ENCODE assay signal across 8 cellular contexts in the genomic region with DNA sequence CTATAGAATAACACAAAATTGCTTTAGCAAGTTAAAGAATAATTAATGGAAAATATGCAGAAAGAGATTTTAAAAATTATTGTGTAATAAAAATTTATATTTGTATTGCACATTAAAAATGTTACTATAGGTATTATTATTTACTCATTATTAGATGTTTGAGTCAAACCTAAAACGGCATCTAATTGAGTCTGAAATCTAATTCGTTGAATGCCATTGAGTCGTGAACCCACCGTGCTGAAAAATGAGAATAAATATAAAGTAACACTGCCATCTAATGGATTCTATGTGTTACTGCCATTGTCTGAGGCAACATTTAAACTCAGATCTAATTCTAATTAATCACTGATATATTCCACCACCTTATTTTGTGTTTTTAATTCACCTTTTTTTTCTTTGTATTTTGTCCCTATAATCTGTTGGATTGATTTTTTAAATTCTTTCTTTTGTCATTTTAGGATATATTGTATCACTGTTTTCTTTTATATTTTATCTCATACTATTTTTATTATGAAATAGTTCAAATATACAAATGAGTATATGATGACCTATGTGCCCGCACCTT.
A peak's percentile ranks its signal among the peaks of the same experiment; 100 is the strongest.
DNase-seq lines count a peak whose midpoint lies in the region; ATAC-seq, FAIRE-seq and TF ChIP-seq lines count a peak whose summit lies in the region.

No MANE protein-coding gene starts in this region.

- peak; percentile 63 for ATAC-seq in HG03439 (IDR thresholded peaks at IDR 0.05; ENCODE audit: unreplicated experiment)
- no peak for ATAC-seq in stimulated activated memory B cell treated with anti-CD40 and anti-IgM and Interleukin-4, amounts not matched to agents 10 μg/mL and 1 μg/mL and 100 μg/mL, for 72 hours

- H3K9me3 Mint-ChIP-seq in stimulated activated memory B cell treated with anti-CD40 and anti-IgM and Interleukin-4, amounts not matched to agents 10 μg/mL and 1 μg/mL and 100 μg/mL, for 72 hours, result no peaks in the 10 kb centered on the region

- WGBS in liver, result 3% methylated on average over 5 of the region's 5 CpGs
- 3 to 4% methylated on average over 5 of the region's 5 CpGs for WGBS in lower leg skin, 2 donors

- intact Hi-C loops in A673 (cut with micrococcal nuclease; ENCODE audit: unreplicated experiment), result loop anchor here (2.0 kb wide), 3 partner anchors 221 to 435 kb away; no protein-coding TSS in a partner anchor
- intact Hi-C loops in lower leg skin (cut with DNase I; ENCODE audit: low total_unique reads), result no loop called here

- TF ChIP-seq POLR2A in lower leg skin (IDR thresholded peaks at IDR 0.05), result no peak

- H3K36me3 Mint-ChIP-seq in stimulated activated memory B cell treated with anti-CD40 and anti-IgM and Interleukin-4, amounts not matched to agents 10 μg/mL and 1 μg/mL and 100 μg/mL, for 72 hours, result no peaks in the 10 kb centered on the region

- CTCF ChIA-PET in A673 (lab: Charles Lee), result no interaction called here

- no TSS peak for BruUV-seq in A673 (replicated peaks; lab: Mats Ljungman, UMichigan)

- H3K9ac ChIP-seq in liver (ENCODE audit: low read depth in 1 of 2, low read length in 2 of 2), result no peak overlapping the region

- POLR2A ChIA-PET in A673 (lab: Charles Lee; ENCODE audit: low non-redundant PET), result no interaction called here

- peak; percentile 85 for TF ChIP-seq RAD21 in liver (IDR thresholded peaks at IDR 0.05)

- H3K27me3 ChIP-seq in A673 (replicated peaks; ENCODE audit: insufficient read depth, low read depth, low read length, poor library complexity) (peaks cover 30% of the 10 kb centered on the region), bronchial epithelial cell (ENCODE audit: control insufficient read depth, insufficient read depth, low read length) (no peaks in the 10 kb centered on the region), liver (ENCODE audit: control insufficient read depth in 4 of 4, insufficient read depth in 4 of 4, low read length in 3 of 4) (peaks cover 0 to 5% (median 0%) of the 10 kb centered on the region in 4 donors)

- peak; percentile 62 for DNase-seq in A673 (ENCODE audit: low spot score)
- peak; percentile 34 for DNase-seq in NCI-H82 treated with DMSO at 0.1 percent for 48 hours (lab: John Stamatoyannopoulos, UW; ENCODE audit: unreplicated experiment)
- peak; percentile 51 for DNase-seq in bronchial epithelial cell (ENCODE audit: low read depth)
- DNase-seq in lower leg skin (ENCODE audit: low spot score in 2 of 2), result no peak

- no peak overlapping the region for H3K4me3 ChIP-seq in A673 (ENCODE audit: low read depth, low read length, poor library complexity, severe bottlenecking)
- H3K4me3 ChIP-seq in bronchial epithelial cell (ENCODE audit: low read depth, low read length), result no peak overlapping the region
- H3K4me3 ChIP-seq in liver (ENCODE audit: low read depth in 1 of 3, low read length in 3 of 3), result no peak overlapping the region
- H3K4me3 ChIP-seq in lower leg skin (ENCODE audit: low read depth, poor library complexity, severe bottlenecking), result no peak overlapping the region

- no peak overlapping the region for H3K4me3 Mint-ChIP-seq in stimulated activated memory B cell treated with anti-CD40 and anti-IgM and Interleukin-4, amounts not matched to agents 10 μg/mL and 1 μg/mL and 100 μg/mL, for 72 hours

- no peaks in the 10 kb centered on the region for H3K9me3 ChIP-seq in A673 (ENCODE audit: low read depth, low read length, poor library complexity, severe bottlenecking)
- H3K9me3 ChIP-seq in liver (ENCODE audit: control insufficient read depth in 4 of 4, low read length in 3 of 4), result no peaks in the 10 kb centered on the region

- H3K36me3 ChIP-seq in A673 (ENCODE audit: insufficient read depth, low read length, poor library complexity, severe bottlenecking) (no peaks in the 10 kb centered on the region), bronchial epithelial cell (ENCODE audit: control insufficient read depth, insufficient read depth, low read length) (no peaks in the 10 kb centered on the region), liver (ENCODE audit: control insufficient read depth in 4 of 4, insufficient read depth in 3 of 4, low read depth in 1 of 4, low read length in 3 of 4) (no peaks in the 10 kb centered on the region)

- no peak for FAIRE-seq in bronchial epithelial cell (lab: Jason Lieb, UNC)

- H3K27ac ChIP-seq in A673 (ENCODE audit: low read depth, low read length, poor library complexity, severe bottlenecking), result no peak overlapping the region
- no peak overlapping the region for H3K27ac ChIP-seq in liver (ENCODE audit: low read depth in 1 of 2, low read length in 2 of 2)

- H3K4me1 Mint-ChIP-seq in stimulated activated memory B cell treated with anti-CD40 and anti-IgM and Interleukin-4, amounts not matched to agents 10 μg/mL and 1 μg/mL and 100 μg/mL, for 72 hours, result peaks cover 7% of the 10 kb centered on the region

- no peaks in the 10 kb centered on the region for H3K27me3 Mint-ChIP-seq in stimulated activated memory B cell treated with anti-CD40 and anti-IgM and Interleukin-4, amounts not matched to agents 10 μg/mL and 1 μg/mL and 100 μg/mL, for 72 hours

- no peak overlapping the region for H3K27ac Mint-ChIP-seq in stimulated activated memory B cell treated with anti-CD40 and anti-IgM and Interleukin-4, amounts not matched to agents 10 μg/mL and 1 μg/mL and 100 μg/mL, for 72 hours

- H3K4me1 ChIP-seq in A673 (ENCODE audit: insufficient read depth, low read length, poor library complexity, severe bottlenecking) (no peaks in the 10 kb centered on the region), liver (ENCODE audit: control insufficient read depth in 4 of 4, insufficient read depth in 4 of 4, low read length in 3 of 4) (no peaks in the 10 kb centered on the region)

- TF ChIP-seq CTCF in A673 (conservative IDR thresholded peaks at IDR 0.05; ENCODE audit: low read depth, low read length) (peak; percentile 80), GM12873 (IDR thresholded peaks at IDR 0.05; ENCODE audit: insufficient read depth, low read depth, low read length, missing control alignments) (peak; percentile 55), bronchial epithelial cell (IDR thresholded peaks at IDR 0.05; ENCODE audit: insufficient read depth, low read length, severe bottlenecking) (peak; percentile 26), liver (IDR thresholded peaks at IDR 0.05; ENCODE audit: low read depth, low read length, missing input control) (peak; percentile 88), lower leg skin (IDR thresholded peaks at IDR 0.05) (no peak)

TF ChIP-seq in liver, 16 proteins besides CTCF, POLR2A, EP300 and RAD21:
- TF ChIP-seq FOXA1 (IDR thresholded peaks at IDR 0.05) (no peak), EGR1 (IDR thresholded peaks at IDR 0.05; ENCODE audit: low read depth in 2 of 2) (no peak), JUND (IDR thresholded peaks at IDR 0.05) (no peak), TAF1 (conservative IDR thresholded peaks at IDR 0.05) (no peak), YY1 (IDR thresholded peaks at IDR 0.05) (no peak), SP1 (IDR thresholded peaks at IDR 0.05) (no peak)
- TF ChIP-seq, protein P1, sequence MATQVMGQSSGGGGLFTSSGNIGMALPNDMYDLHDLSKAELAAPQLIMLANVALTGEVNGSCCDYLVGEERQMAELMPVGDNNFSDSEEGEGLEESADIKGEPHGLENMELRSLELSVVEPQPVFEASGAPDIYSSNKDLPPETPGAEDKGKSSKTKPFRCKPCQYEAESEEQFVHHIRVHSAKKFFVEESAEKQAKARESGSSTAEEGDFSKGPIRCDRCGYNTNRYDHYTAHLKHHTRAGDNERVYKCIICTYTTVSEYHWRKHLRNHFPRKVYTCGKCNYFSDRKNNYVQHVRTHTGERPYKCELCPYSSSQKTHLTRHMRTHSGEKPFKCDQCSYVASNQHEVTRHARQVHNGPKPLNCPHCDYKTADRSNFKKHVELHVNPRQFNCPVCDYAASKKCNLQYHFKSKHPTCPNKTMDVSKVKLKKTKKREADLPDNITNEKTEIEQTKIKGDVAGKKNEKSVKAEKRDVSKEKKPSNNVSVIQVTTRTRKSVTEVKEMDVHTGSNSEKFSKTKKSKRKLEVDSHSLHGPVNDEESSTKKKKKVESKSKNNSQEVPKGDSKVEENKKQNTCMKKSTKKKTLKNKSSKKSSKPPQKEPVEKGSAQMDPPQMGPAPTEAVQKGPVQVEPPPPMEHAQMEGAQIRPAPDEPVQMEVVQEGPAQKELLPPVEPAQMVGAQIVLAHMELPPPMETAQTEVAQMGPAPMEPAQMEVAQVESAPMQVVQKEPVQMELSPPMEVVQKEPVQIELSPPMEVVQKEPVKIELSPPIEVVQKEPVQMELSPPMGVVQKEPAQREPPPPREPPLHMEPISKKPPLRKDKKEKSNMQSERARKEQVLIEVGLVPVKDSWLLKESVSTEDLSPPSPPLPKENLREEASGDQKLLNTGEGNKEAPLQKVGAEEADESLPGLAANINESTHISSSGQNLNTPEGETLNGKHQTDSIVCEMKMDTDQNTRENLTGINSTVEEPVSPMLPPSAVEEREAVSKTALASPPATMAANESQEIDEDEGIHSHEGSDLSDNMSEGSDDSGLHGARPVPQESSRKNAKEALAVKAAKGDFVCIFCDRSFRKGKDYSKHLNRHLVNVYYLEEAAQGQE (IDR thresholded peaks at IDR 0.05), result no peak
- TF ChIP-seq, protein P2, sequence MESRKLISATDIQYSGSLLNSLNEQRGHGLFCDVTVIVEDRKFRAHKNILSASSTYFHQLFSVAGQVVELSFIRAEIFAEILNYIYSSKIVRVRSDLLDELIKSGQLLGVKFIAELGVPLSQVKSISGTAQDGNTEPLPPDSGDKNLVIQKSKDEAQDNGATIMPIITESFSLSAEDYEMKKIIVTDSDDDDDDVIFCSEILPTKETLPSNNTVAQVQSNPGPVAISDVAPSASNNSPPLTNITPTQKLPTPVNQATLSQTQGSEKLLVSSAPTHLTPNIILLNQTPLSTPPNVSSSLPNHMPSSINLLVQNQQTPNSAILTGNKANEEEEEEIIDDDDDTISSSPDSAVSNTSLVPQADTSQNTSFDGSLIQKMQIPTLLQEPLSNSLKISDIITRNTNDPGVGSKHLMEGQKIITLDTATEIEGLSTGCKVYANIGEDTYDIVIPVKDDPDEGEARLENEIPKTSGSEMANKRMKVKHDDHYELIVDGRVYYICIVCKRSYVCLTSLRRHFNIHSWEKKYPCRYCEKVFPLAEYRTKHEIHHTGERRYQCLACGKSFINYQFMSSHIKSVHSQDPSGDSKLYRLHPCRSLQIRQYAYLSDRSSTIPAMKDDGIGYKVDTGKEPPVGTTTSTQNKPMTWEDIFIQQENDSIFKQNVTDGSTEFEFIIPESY (IDR thresholded peaks at IDR 0.05), result no peak
- TF ChIP-seq, protein P3, sequence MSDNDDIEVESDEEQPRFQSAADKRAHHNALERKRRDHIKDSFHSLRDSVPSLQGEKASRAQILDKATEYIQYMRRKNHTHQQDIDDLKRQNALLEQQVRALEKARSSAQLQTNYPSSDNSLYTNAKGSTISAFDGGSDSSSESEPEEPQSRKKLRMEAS (IDR thresholded peaks at IDR 0.05), result no peak

Comparison
In these comparisons a context has a peak if more than half of its experiments do, and no peak if none do; other contexts are left out.
1. DNase-seq: peak in A673 (single experiment), NCI-H82 treated with DMSO at 0.1 percent for 48 hours (single experiment) and bronchial epithelial cell (single experiment); none in lower leg skin (0 of 2).
2. CTCF ChIP-seq: peak in A673 (single experiment), GM12873 (single experiment), bronchial epithelial cell (single experiment) and liver (single experiment); none in lower leg skin (0 of 3).